ENCODE assay signal across 12 cellular contexts in the genomic region with DNA sequence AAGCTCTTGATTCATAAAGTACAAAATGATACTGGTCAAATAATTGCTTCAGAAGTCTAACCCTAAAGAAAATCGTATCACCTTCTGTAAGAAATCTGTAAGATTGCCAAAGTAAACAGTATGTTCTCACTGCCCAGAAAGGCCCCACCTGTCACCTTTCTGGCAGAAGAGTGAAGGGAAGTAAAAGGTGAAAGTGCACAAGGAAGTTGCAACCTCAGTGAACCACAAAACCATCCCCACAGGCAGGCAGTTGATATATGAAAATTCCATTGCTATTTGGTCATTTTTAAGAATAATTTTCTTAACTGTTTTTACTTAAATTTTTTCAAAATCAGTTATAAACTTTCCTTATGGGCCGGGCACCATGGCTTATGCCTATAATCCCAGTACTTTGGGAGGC. TPM values are rescaled to one million over a fixed set of nuclear protein-coding genes. Genes with fewer than 3 reads are reported as not detected.
DNase-seq lines count a peak whose midpoint lies in the region; ATAC-seq, FAIRE-seq and TF ChIP-seq lines count a peak whose summit lies in the region.
"Had no signal": no experiment of that assay in that cellular context is flagged by ENCODE, and none has a peak within 500 bp of the region (broad histone marks: within the 10 kb centered on the region; RNA-seq: fewer than 3 reads in every experiment).

No MANE protein-coding gene starts in this region.

- H3K36me3 Mint-ChIP-seq in memory B cell = no peaks in the 10 kb centered on the region

- H3K4me3 Mint-ChIP-seq in memory B cell = no peak overlapping the region

- H3K9ac ChIP-seq in GM12878 (ENCODE audit: control insufficient read depth, insufficient read depth, low read length) = no peak overlapping the region

- no peak for FAIRE-seq in GM12878 (lab: Jason Lieb, UNC)

- peak; percentile 55 for ATAC-seq in GM12878
- ATAC-seq in memory B cell (ENCODE audit: low read depth) = peak; percentile 42
- ATAC-seq in HG02852 (IDR thresholded peaks at IDR 0.05; ENCODE audit: unreplicated experiment) = no peak
- no peak for ATAC-seq in left lobe of liver

- SMC1A ChIA-PET in GM12878 (lab: Charles Lee; ENCODE audit: uncharacterized antibody, unreplicated experiment) = interaction anchor here (1.0 to 3.5 kb wide), 2 partner anchors 15 to 42 kb away, joined by 5 to 14 read pairs; no protein-coding TSS in a partner anchor

- H4K20me1 ChIP-seq in GM12878 (ENCODE audit: control insufficient read depth, insufficient read depth) = no peaks in the 10 kb centered on the region

- H3K27ac ChIP-seq in GM12878 (ENCODE audit: control insufficient read depth, insufficient read depth) (no peak overlapping the region), esophagus squamous epithelium (no peak overlapping the region)

- H3K4me3 ChIP-seq in GM12878 (no peak overlapping the region), esophagus squamous epithelium (no peak overlapping the region)

- H3K9me3 Mint-ChIP-seq in memory B cell = no peaks in the 10 kb centered on the region

- CTCF ChIA-PET in GM12878 (lab: Yijun Ruan, JAX) = interaction anchor here (0.5 to 2.2 kb wide), 3 partner anchors 14 to 239 kb away, joined by 3 to 6 read pairs (median 4); no protein-coding TSS in a partner anchor

- no peak for TF ChIP-seq POLR2A in GM12878 (IDR thresholded peaks at IDR 0.05; ENCODE audit: low read depth, low read length)
- TF ChIP-seq POLR2A in esophagus squamous epithelium (IDR thresholded peaks at IDR 0.05) = no peak

- peaks cover 5% of the 10 kb centered on the region for H3K4me1 Mint-ChIP-seq in memory B cell

- no peak for TF ChIP-seq EP300 in GM12878 (IDR thresholded peaks at IDR 0.05; ENCODE audit: borderline replicate concordance in 1 of 2, control insufficient read depth in 1 of 2, low read depth in 2 of 2, low read length in 2 of 2)

- DNase-seq in Daoy (ENCODE audit: low read depth) (peak; percentile 59), LHCN-M2 (ENCODE audit: low read depth) (peak; percentile 84), GM12878 (ENCODE audit: low read depth, low spot score) (no peak), memory B cell (ENCODE audit: low spot score in 2 of 2) (no peak), esophagus squamous epithelium (lab: John Stamatoyannopoulos, UW) (no peak), NCI-H748 (lab: John Stamatoyannopoulos, UW; ENCODE audit: unreplicated experiment) (no peak), left lobe of liver (ENCODE audit: low spot score) (no peak)
- DNase-seq: activated CD4-positive, alpha-beta T cell treated with anti-CD3 and anti-CD28 coated beads, Interleukin-2, amount 50 U/mL, for 1 hour; DND-41; NCI-H524 treated with DMSO at 0.1 percent for 48 hours; stimulated activated CD4-positive, alpha-beta T cell treated with anti-CD3 and anti-CD28 coated beads, Interleukin-2, amount 100 ng/mL, for 48 hours had no signal

- H3K9me3 ChIP-seq in GM12878 (replicated peaks; ENCODE audit: control insufficient read depth, insufficient read depth, low read length) = no peaks in the 10 kb centered on the region
- H3K9me3 ChIP-seq in esophagus squamous epithelium = no peaks in the 10 kb centered on the region

- BruUV-seq in GM12878 (replicated peaks; lab: Mats Ljungman, UMichigan) = no TSS peak

- TF ChIP-seq CTCF in GM12878 (IDR thresholded peaks at IDR 0.05 in 2 of 3, conservative IDR thresholded peaks at IDR 0.05 in 1 of 3; ENCODE audit: control insufficient read depth in 2 of 3, extremely low read depth in 1 of 3, insufficient read depth in 1 of 3, low read depth in 3 of 3, low read length in 3 of 3) (no peak), esophagus squamous epithelium (IDR thresholded peaks at IDR 0.05) (no peak)

- H3K27ac Mint-ChIP-seq in memory B cell = no peak overlapping the region

- H3K27me3 Mint-ChIP-seq in memory B cell = peaks cover 2% of the 10 kb centered on the region

- no peaks in the 10 kb centered on the region for H3K79me2 ChIP-seq in GM12878 (ENCODE audit: control insufficient read depth, insufficient read depth, low read length)

- POLR2A ChIA-PET in GM12878 (lab: Charles Lee) = interaction anchor here (0.7 kb wide), 1 partner anchor 42 kb away, joined by 3 read pairs; no protein-coding TSS in a partner anchor

- H3K27me3 ChIP-seq in GM12878 (replicated peaks in 1 of 2; ENCODE audit: control insufficient read depth in 2 of 2, insufficient read depth in 2 of 2, low read length in 1 of 2) (peaks cover 0 to 2% of the 10 kb centered on the region in 2 experiments; a peak in 1 of 4 replicates), esophagus squamous epithelium (peaks cover 0 to 6% (median 0%) of the 10 kb centered on the region in 4 donors)

- RAD21 ChIA-PET in GM12878 (lab: Charles Lee; ENCODE audit: unreplicated experiment) = no interaction called here

- WGBS in GM12878 (ENCODE audit: insufficient coverage, insufficient replicate concordance, low lambda C conversion rate, missing lambda C conversion rate) = 23% methylated on average over 2 of the region's 2 CpGs
- 42 to 46% methylated on average over 2 of the region's 2 CpGs for WGBS in esophagus squamous epithelium, 2 donors

- in situ Hi-C loops in GM12878 (cut with MboI) = no loop called here

- intact Hi-C loops in GM12878 (cut with micrococcal nuclease; ENCODE audit: unreplicated experiment) (no loop called here), esophagus squamous epithelium (cut with DNase I) (no loop called here)

- H3K4me2 ChIP-seq in GM12878 (ENCODE audit: control insufficient read depth, insufficient read depth) = no peak overlapping the region

- H2AFZ ChIP-seq in GM12878 (ENCODE audit: control insufficient read depth, low read depth, low read length) = no peak overlapping the region

- H3K4me1 ChIP-seq in GM12878 (ENCODE audit: control insufficient read depth, insufficient read depth, low read length) = no peaks in the 10 kb centered on the region
- peaks cover 0 to 5% (median 0%) of the 10 kb centered on the region in 3 donors for H3K4me1 ChIP-seq in esophagus squamous epithelium

- no peak for TF ChIP-seq RAD21 in GM12878 (IDR thresholded peaks at IDR 0.05; ENCODE audit: insufficient read depth, low read depth, low read length)

- H3K36me3 ChIP-seq in GM12878 (ENCODE audit: control insufficient read depth in 2 of 2, insufficient read depth in 2 of 2, low read length in 1 of 2) (no peaks in the 10 kb centered on the region), esophagus squamous epithelium (no peaks in the 10 kb centered on the region)

TF ChIP-seq in GM12878, 131 proteins besides CTCF, POLR2A, EP300 and RAD21:
- TF ChIP-seq POLR2AphosphoS5 (IDR thresholded peaks at IDR 0.05; ENCODE audit: low read length) = no peak
- no peak for TF ChIP-seq RFX5 (IDR thresholded peaks at IDR 0.05; ENCODE audit: low read depth, low read length)
- no peak for TF ChIP-seq MYC (IDR thresholded peaks at IDR 0.05; ENCODE audit: insufficient read depth, insufficient read length, insufficient replicate concordance, low read length, severe bottlenecking)
- TF ChIP-seq GATAD2B (conservative IDR thresholded peaks at IDR 0.05; ENCODE audit: low read depth) = no peak
- no peak for TF ChIP-seq NFXL1 (IDR thresholded peaks at IDR 0.05; ENCODE audit: borderline replicate concordance)
- no peak for TF ChIP-seq CEBPB (IDR thresholded peaks at IDR 0.05; ENCODE audit: borderline replicate concordance in 1 of 2, low read depth in 2 of 2, low read length in 2 of 2)
- TF ChIP-seq IRF4 (IDR thresholded peaks at IDR 0.05; ENCODE audit: low read depth, low read length) = no peak
- TF ChIP-seq POU2F2 (IDR thresholded peaks at IDR 0.05; ENCODE audit: borderline replicate concordance, low read depth, low read length) = no peak

RNA-seq across cellular contexts. Expression of a gene that starts 48.5 kb away (rescaled TPM):
- total RNA-seq in Daoy (2014; rRNA removed; shearing (Covaris generic)) = 28.5 and 32.1 TPM in 2 replicates
- 38.0 and 48.0 TPM in 2 replicates for total RNA-seq in LHCN-M2 (2014; rRNA removed)
- polyA plus RNA-seq in LHCN-M2 (2012) = 7.9 TPM
- total RNA-seq in GM12878 (2013; cell fraction: nucleolus; rRNA removed) = 62.1 and 71.4 TPM in 2 replicates
- 15.5 and 20.6 TPM in 2 replicates for total RNA-seq in GM12878 (2014; rRNA removed)
- 17.7 and 18.1 TPM in 2 replicates for total RNA-seq in GM12878 (2014; rRNA removed; fragmentation: Illumina TruSeq; extraction: Trizol)
- 20.5 and 23.2 TPM in 2 replicates for total RNA-seq in GM12878 (2021)
- 5.1 TPM for polyA plus RNA-seq in GM12878 (2011; ENCODE audit: low read depth)
- 18.7 and 31.3 TPM in 2 replicates for polyA plus RNA-seq in GM12878 (2011; rRNA removed)
- polyA plus RNA-seq in GM12878 (2011; cell fraction: cytosol; rRNA removed) = 8.7 and 10.0 TPM in 2 replicates
- polyA plus RNA-seq in GM12878 (2011; cell fraction: nucleus; rRNA removed) = 9.9 and 10.9 TPM in 2 replicates
- polyA plus RNA-seq in GM12878 (2012) = 9.2 and 11.0 TPM in 2 replicates
- 14.1 and 16.3 TPM in 2 replicates for polyA plus RNA-seq in GM12878 (2014; fragmentation: Illumina TruSeq; extraction: Trizol)
- 1 to 10 TPM; 4.3 to 4.5 TPM for polyA plus RNA-seq in GM12878 (2014; fragmentation: Nextera tagmentation; extraction: Ambion mirVana)
- 13.3 and 15.4 TPM in 2 replicates for polyA plus RNA-seq in GM12878 (2014; rRNA removed)
- polyA plus RNA-seq in GM12878 (2016; fragmentation: Nextera tagmentation; extraction: Ambion mirVana) = 10 to 100 TPM; 18.7 to 21.5 TPM
- polyA minus RNA-seq in GM12878 (2011; rRNA and poly(A)+ RNA removed) = 14.9 and 21.6 TPM in 2 replicates
- 5.1 and 8.5 TPM in 2 replicates for polyA minus RNA-seq in GM12878 (2011; cell fraction: cytosol; rRNA and poly(A)+ RNA removed)
- polyA minus RNA-seq in GM12878 (2011; cell fraction: nucleus; rRNA and poly(A)+ RNA removed) = 11.0 and 21.4 TPM in 2 replicates
- 10 to 100 TPM; 25.2 to 34.3 (median 31.5) TPM for total RNA-seq in esophagus squamous epithelium
- 13.7 TPM for total RNA-seq in left lobe of liver

Comparison
In these comparisons a context has a peak if more than half of its experiments do, and no peak if none do; other contexts are left out.
1. DNase-seq: peak in Daoy (single experiment) and LHCN-M2 (single experiment); none in GM12878 (single experiment), memory B cell (0 of 2), esophagus squamous epithelium (single experiment), NCI-H748 (single experiment) and left lobe of liver (single experiment).
2. ATAC-seq: peak in GM12878 (single experiment) and memory B cell (single experiment); none in HG02852 (single experiment) and left lobe of liver (single experiment).